In genomic region chr13:97986841-97987240, GRCh38 we compare ENCODE assay signal across 13 cellular contexts. TPM values are rescaled to one million over a fixed set of nuclear protein-coding genes. Genes with fewer than 3 reads are reported as not detected.
A peak's percentile ranks its signal among the peaks of the same experiment; 100 is the strongest.
DNase-seq lines count a peak whose midpoint lies in the region; ATAC-seq, FAIRE-seq and TF ChIP-seq lines count a peak whose summit lies in the region.
"Had no signal": no experiment of that assay in that cellular context is flagged by ENCODE, and none has a peak within 500 bp of the region (broad histone marks: within the 10 kb centered on the region; RNA-seq: fewer than 3 reads in every experiment).

No MANE protein-coding gene starts in this region.

- 90 to 97% (median 94%) methylated on average over 3 of the region's 3 CpGs for WGBS in ovary, 3 donors
- WGBS in lower leg skin, 2 donors = 84 to 98% methylated on average over 3 of the region's 3 CpGs

- no peaks in the 10 kb centered on the region for H3K4me1 ChIP-seq in ovary (ENCODE audit: insufficient read depth)

- TF ChIP-seq CTCF in ovary (IDR thresholded peaks at IDR 0.05) (no peak), lower leg skin (IDR thresholded peaks at IDR 0.05) (no peak)

- H3K4me3 ChIP-seq in ovary (no peak overlapping the region), H7 (ENCODE audit: insufficient read depth, low read depth, low read length) (no peak overlapping the region), lower leg skin (ENCODE audit: low read depth, poor library complexity, severe bottlenecking) (no peak overlapping the region)
- H3K4me3 ChIP-seq: BLaER1, skin epidermis had no signal

- TF ChIP-seq EP300 in ovary (IDR thresholded peaks at IDR 0.05) = no peak

- no peaks in the 10 kb centered on the region for H3K9me3 ChIP-seq in ovary
- H3K9me3 ChIP-seq: BLaER1 had no signal

- H3K27me3 ChIP-seq in ovary = no peaks in the 10 kb centered on the region
- H3K27me3 ChIP-seq in H7 (ENCODE audit: control insufficient read depth, insufficient read depth, low read length) = no peaks in the 10 kb centered on the region
- H3K27me3 ChIP-seq: BLaER1 had no signal

- DNase-seq in GM12891 (ENCODE audit: insufficient read length, low spot score) = no peak
- DNase-seq in SKM-1 treated with dmso at 0.1 percent for 144 hours (lab: John Stamatoyannopoulos, UW; ENCODE audit: unreplicated experiment) = peak; percentile 49
- no peak for DNase-seq in ovary
- no peak for DNase-seq in H7
- no peak for DNase-seq in cardiac septum (ENCODE audit: low spot score)
- no peak for DNase-seq in lower leg skin (ENCODE audit: low spot score in 2 of 2)
- DNase-seq: foreskin melanocyte had no signal

- FAIRE-seq in GM12891 (lab: Jason Lieb, UNC) = peak; percentile 78

- TF ChIP-seq POLR2A in GM12891 (IDR thresholded peaks at IDR 0.05; ENCODE audit: low read depth, low read length) = no peak
- TF ChIP-seq POLR2A in ovary (IDR thresholded peaks at IDR 0.05) = no peak
- TF ChIP-seq POLR2A in lower leg skin (IDR thresholded peaks at IDR 0.05) = no peak

- ATAC-seq in GM21381 (IDR thresholded peaks at IDR 0.05; ENCODE audit: unreplicated experiment) = peak; percentile 88
- peak; percentile 67 for ATAC-seq in HG03135 (IDR thresholded peaks at IDR 0.05; ENCODE audit: unreplicated experiment)

- no peak overlapping the region for H3K27ac ChIP-seq in ovary
- H3K27ac ChIP-seq: BLaER1, KMS-11, RWPE1, skin epidermis had no signal

- intact Hi-C loops in ovary (cut with DNase I) (no loop called here), cardiac septum (cut with DNase I) (no loop called here), lower leg skin (cut with DNase I; ENCODE audit: low total_unique reads) (no loop called here)

- no peaks in the 10 kb centered on the region for H3K36me3 ChIP-seq in ovary
- peaks cover 46% of the 10 kb centered on the region for H3K36me3 ChIP-seq in H7 (replicated peaks; ENCODE audit: control insufficient read depth, insufficient read depth, low read length)

TF ChIP-seq in GM12891, 5 proteins besides CTCF, POLR2A, EP300 and RAD21:
- TF ChIP-seq SPI1 (IDR thresholded peaks at IDR 0.05; ENCODE audit: low read depth, low read length) (peak; percentile 98), TAF1 (IDR thresholded peaks at IDR 0.05; ENCODE audit: low read depth, low read length) (no peak)
TF ChIP-seq in GM12891: peak in this region for 1.

RNA-seq across cellular contexts. Expression of gene IPO5, which starts 33.4 kb away (rescaled TPM):
- polyA plus RNA-seq in GM12891 (2012; ENCODE audit: low read depth, missing spikeins) = 87.7 TPM
- total RNA-seq in ovary (100 to 1,000 TPM in 6 of 7 donors, 10 to 100 TPM in 1; 91.0 to 200 (median 141) TPM), cardiac septum (111 TPM), lower leg skin (10 to 100 TPM; 52.5 to 89.5 (median 75.0) TPM)
- 100 to 1,000 TPM in 1 of 2 donors, 10 to 100 TPM in 1; 53.9 to 113 TPM for polyA plus RNA-seq in ovary
- 394 and 404 TPM in 2 replicates for total RNA-seq in H7 (2014; rRNA removed; shearing (Covaris generic))
